ENCODE assay signal across 17 cellular contexts in genomic region chr18:10070581-10071000, GRCh38.
DNase-seq lines count a peak whose midpoint lies in the region; ATAC-seq and TF ChIP-seq lines count a peak whose summit lies in the region.
"Had no signal": no experiment of that assay in that cellular context is flagged by ENCODE, and none has a peak within 500 bp of the region (broad histone marks: within the 10 kb centered on the region; RNA-seq: fewer than 3 reads in every experiment).

No MANE protein-coding gene starts in this region.

- H3K9me3 ChIP-seq in PC-9 (ENCODE audit: insufficient read depth, low read depth) (no peaks in the 10 kb centered on the region), mesenchymal stem cell (ENCODE audit: control insufficient read depth, low read length) (no peaks in the 10 kb centered on the region)
- H3K9me3 ChIP-seq: MG63 had no signal

- H3K27ac ChIP-seq in PC-9 (no peak overlapping the region), mesenchymal stem cell (ENCODE audit: low read length, poor library complexity, severe bottlenecking) (no peak overlapping the region)
- H3K27ac ChIP-seq: KMS-11 had no signal

- POLR2A ChIA-PET in PC-9 (lab: Charles Lee; ENCODE audit: unreplicated experiment), result no interaction called here

- no peak overlapping the region for H3K18ac ChIP-seq in mesenchymal stem cell (ENCODE audit: low read depth in 1 of 2, low read length in 2 of 2)

- H3K23ac ChIP-seq in mesenchymal stem cell (ENCODE audit: low read length in 2 of 2), result no peak overlapping the region

- H4K20me1 ChIP-seq in PC-9 (ENCODE audit: insufficient read depth), result no peaks in the 10 kb centered on the region

- peak overlapping the region in 1 of 2 experiments; percentile 7 for H3K4ac ChIP-seq in mesenchymal stem cell (ENCODE audit: low read depth in 1 of 2, low read length in 2 of 2)

- H2BK12ac ChIP-seq in mesenchymal stem cell (ENCODE audit: low read length in 2 of 2), result no peak overlapping the region

- H2BK5ac ChIP-seq in mesenchymal stem cell (ENCODE audit: low read depth, low read length, poor library complexity, severe bottlenecking), result no peak overlapping the region

- no peaks in the 10 kb centered on the region for H3K79me1 ChIP-seq in mesenchymal stem cell (replicated peaks; ENCODE audit: low read length, poor library complexity, severe bottlenecking)

- WGBS in mesenchymal stem cell, result 96% methylated on average over 2 of the region's 2 CpGs

- no peak overlapping the region for H3K4me3 ChIP-seq in PC-9
- H3K4me3 ChIP-seq in epithelial cell of proximal tubule (ENCODE audit: low read depth, low read length), result no peak overlapping the region
- no peak overlapping the region for H3K4me3 ChIP-seq in mesenchymal stem cell (ENCODE audit: insufficient read depth in 1 of 2, low read depth in 1 of 2, low read length in 2 of 2)
- H3K4me3 ChIP-seq: MG63 had no signal

- peaks cover 10% of the 10 kb centered on the region; the same call in 1 of the 2 replicates for H3F3A ChIP-seq in PC-9 (ENCODE audit: insufficient read depth, low read depth)

- BruUV-seq in PC-9 (replicated peaks; lab: Mats Ljungman, UMichigan), result no TSS peak

- ATAC-seq in GM18505 (IDR thresholded peaks at IDR 0.05; ENCODE audit: unreplicated experiment) (no peak), HG02870 (IDR thresholded peaks at IDR 0.05; ENCODE audit: unreplicated experiment) (no peak)
- ATAC-seq: PC-3 had no signal

- H3K36me3 ChIP-seq in PC-9 (ENCODE audit: low read depth) (no peaks in the 10 kb centered on the region), mesenchymal stem cell (ENCODE audit: control insufficient read depth in 1 of 2, insufficient read depth in 2 of 2, low read depth in 1 of 2, low read length in 2 of 2) (no peaks in the 10 kb centered on the region)
- H3K36me3 ChIP-seq: MG63 had no signal

- CTCF ChIA-PET in PC-9 (lab: Charles Lee), result no interaction called here

- DNase-seq in COLO829 (ENCODE audit: low spot score), result peak; percentile 64
- peak in 1 of 2 experiments; percentile 62 for DNase-seq in PC-9
- peak; percentile 59 for DNase-seq in epithelial cell of proximal tubule (ENCODE audit: low read depth)
- DNase-seq in mesenchymal stem cell, result peak; percentile 22
- DNase-seq in inferior parietal cortex (ENCODE audit: extremely low spot score), result no peak
- no peak for DNase-seq in iPS-NIHi11 (ENCODE audit: low spot score)
- DNase-seq: CD4-positive, alpha-beta T cell; GF-D8; MG63; NCI-H1092 treated with DMSO at 0.1 percent for 48 hours; NCI-H1694; NCI-H446; NCI-H748 treated with DMSO at 0.1 percent for 48 hours; PC-3 had no signal

- TF ChIP-seq CTCF in PC-9 (conservative IDR thresholded peaks at IDR 0.05) (no peak), epithelial cell of proximal tubule (conservative IDR thresholded peaks at IDR 0.05; ENCODE audit: low read depth, low read length) (no peak)

- H3K27me3 ChIP-seq in PC-9 (ENCODE audit: insufficient read depth, low read depth) (no peaks in the 10 kb centered on the region), mesenchymal stem cell (ENCODE audit: control insufficient read depth in 1 of 2, insufficient read depth in 1 of 2, low read length in 2 of 2) (peaks cover 4% of the 10 kb centered on the region in 2 experiments)
- H3K27me3 ChIP-seq: MG63 had no signal

- no peak overlapping the region for H2BK15ac ChIP-seq in mesenchymal stem cell (ENCODE audit: low read depth, poor library complexity, severe bottlenecking)

- TF ChIP-seq POLR2A in GM18505 (IDR thresholded peaks at IDR 0.05; ENCODE audit: borderline replicate concordance, extremely low read depth, insufficient read depth, insufficient read length), result no peak

- no peak overlapping the region for H2BK120ac ChIP-seq in mesenchymal stem cell (ENCODE audit: low read depth, low read length)

- peak overlapping the region; percentile 17; the same call in 1 of the 2 replicates for H3K4me2 ChIP-seq in PC-9
- H3K4me2 ChIP-seq in mesenchymal stem cell (ENCODE audit: low read length, poor library complexity, severe bottlenecking), result no peak overlapping the region
- H3K4me2 ChIP-seq: KMS-11 had no signal

- intact Hi-C loops in PC-9 (cut with micrococcal nuclease; ENCODE audit: unreplicated experiment), result no loop called here

- no peak overlapping the region for H4K8ac ChIP-seq in mesenchymal stem cell (ENCODE audit: low read length)

- no peak overlapping the region for H2AK5ac ChIP-seq in mesenchymal stem cell (ENCODE audit: low read length, severe bottlenecking)

- H3K79me2 ChIP-seq in PC-9 (ENCODE audit: low read depth), result no peaks in the 10 kb centered on the region

- H3K14ac ChIP-seq in mesenchymal stem cell (ENCODE audit: low read length in 2 of 2), result peak overlapping the region in 1 of 2 experiments; percentile 73

- no peaks in the 10 kb centered on the region for H3K9me2 ChIP-seq in PC-9 (ENCODE audit: insufficient read depth)

- H2AFZ ChIP-seq in PC-9, result no peak overlapping the region
- H2AFZ ChIP-seq in mesenchymal stem cell (ENCODE audit: low read depth, low read length), result no peak overlapping the region

- H4K91ac ChIP-seq in mesenchymal stem cell (ENCODE audit: low read length), result no peak overlapping the region

- H3K9ac ChIP-seq in mesenchymal stem cell (ENCODE audit: low read length), result no peak overlapping the region
- H3K9ac ChIP-seq: KMS-11 had no signal

- peaks cover 38% of the 10 kb centered on the region for H3K4me1 ChIP-seq in PC-9 (replicated peaks; ENCODE audit: insufficient read depth)
- H3K4me1 ChIP-seq in mesenchymal stem cell (ENCODE audit: control insufficient read depth, insufficient read depth, low read depth, low read length), result peaks cover 7% of the 10 kb centered on the region

Comparison
In these comparisons a context has a peak if more than half of its experiments do, and no peak if none do; other contexts are left out.
1. DNase-seq: peak in COLO829 (single experiment), epithelial cell of proximal tubule (single experiment) and mesenchymal stem cell (single experiment); none in inferior parietal cortex (single experiment) and iPS-NIHi11 (single experiment).